Comparison of ENCODE assay signal across 7 cellular contexts in genomic region chr1:149157409-149157808, GRCh38. TPM values are rescaled to one million over a fixed set of nuclear protein-coding genes. Genes with fewer than 3 reads are reported as not detected.
A peak's percentile ranks its signal among the peaks of the same experiment; 100 is the strongest.
DNase-seq lines count a peak whose midpoint lies in the region; ATAC-seq and TF ChIP-seq lines count a peak whose summit lies in the region.
"Not testable (repeated sequence)": the region's sequence is repeated elsewhere in the genome, so short reads cannot be mapped to it uniquely, and the experiment has no call there.

No MANE protein-coding gene starts in this region.

- not testable (repeated sequence) for H3K9me3 ChIP-seq in SJCRH30 (replicated peaks); psoas muscle

- not testable (repeated sequence) for H3K4me1 ChIP-seq in SJCRH30, psoas muscle

- ATAC-seq in psoas muscle = not testable (repeated sequence)

- peaks cover 15% of the 10 kb centered on the region for H3K4me1 Mint-ChIP-seq in activated CD4-positive, alpha-beta T cell treated with anti-CD3 and anti-CD28 coated beads, Interleukin-2, amount 10 ng/mL, durations not matched to agents 7 days and 5 days
- H3K4me1 Mint-ChIP-seq in activated T-cell treated with anti-CD3 and anti-CD28 coated beads, Interleukin-2, amount 50 U/mL, for 24 hours (ENCODE audit: low read depth) = peaks cover 18% of the 10 kb centered on the region
- peaks cover 10% of the 10 kb centered on the region for H3K4me1 Mint-ChIP-seq in activated naive CD8-positive, alpha-beta T cell (ENCODE audit: low read depth)
- peaks cover 20 to 21% of the 10 kb centered on the region in 2 donors for H3K4me1 Mint-ChIP-seq in immature natural killer cell

- intact Hi-C loops in psoas muscle (cut with DNase I) = not testable (repeated sequence)

- H3K27ac ChIP-seq in SJCRH30 = peak overlapping the region; percentile 84
- peak overlapping the region; percentile 81 for H3K27ac ChIP-seq in psoas muscle

- not testable (repeated sequence) for H3K4me3 ChIP-seq in SJCRH30, psoas muscle

- H3K9me3 Mint-ChIP-seq in activated CD4-positive, alpha-beta T cell treated with anti-CD3 and anti-CD28 coated beads, Interleukin-2, amount 10 ng/mL, durations not matched to agents 7 days and 5 days; activated T-cell treated with anti-CD3 and anti-CD28 coated beads, Interleukin-2, amount 50 U/mL, for 24 hours; activated naive CD8-positive, alpha-beta T cell (ENCODE audit: low read depth); immature natural killer cell: not testable (repeated sequence)

- not testable (repeated sequence) for H3K36me3 ChIP-seq in SJCRH30; psoas muscle (ENCODE audit: insufficient read depth in 1 of 2, low read depth in 1 of 2)

- not testable (repeated sequence) for H3K36me3 Mint-ChIP-seq in activated CD4-positive, alpha-beta T cell treated with anti-CD3 and anti-CD28 coated beads, Interleukin-2, amount 10 ng/mL, durations not matched to agents 7 days and 5 days (ENCODE audit: low read depth); activated T-cell treated with anti-CD3 and anti-CD28 coated beads, Interleukin-2, amount 50 U/mL, for 24 hours (ENCODE audit: low read depth); activated naive CD8-positive, alpha-beta T cell; immature natural killer cell

- DNase-seq in DMS53 (lab: John Stamatoyannopoulos, UW) = peak; percentile 5
- DNase-seq in SJCRH30 = peak; percentile 35 to 39
- not testable (repeated sequence) for DNase-seq in activated CD4-positive, alpha-beta T cell treated with anti-CD3 and anti-CD28 coated beads, Interleukin-2, amount 10 ng/mL, durations not matched to agents 7 days and 5 days; immature natural killer cell; psoas muscle
- DNase-seq in activated T-cell treated with anti-CD3 and anti-CD28 coated beads, Interleukin-2, amount 50 U/mL, for 24 hours = peak; percentile 32

- TF ChIP-seq CTCF in psoas muscle (IDR thresholded peaks at IDR 0.05) = not testable (repeated sequence)

- peak overlapping the region; percentile 84 for H3K27ac Mint-ChIP-seq in activated CD4-positive, alpha-beta T cell treated with anti-CD3 and anti-CD28 coated beads, Interleukin-2, amount 10 ng/mL, durations not matched to agents 7 days and 5 days
- peak overlapping the region; percentile 52 for H3K27ac Mint-ChIP-seq in activated T-cell treated with anti-CD3 and anti-CD28 coated beads, Interleukin-2, amount 50 U/mL, for 24 hours
- not testable (repeated sequence) for H3K27ac Mint-ChIP-seq in activated naive CD8-positive, alpha-beta T cell
- peak overlapping the region; percentile 57 to 92 (median 87) for H3K27ac Mint-ChIP-seq in immature natural killer cell

- not testable (repeated sequence) for H3K27me3 ChIP-seq in SJCRH30; psoas muscle (ENCODE audit: insufficient read depth in 3 of 3, low read length in 2 of 3)

- 47 to 60% (median 52%) methylated on average over 6 of the region's 7 CpGs for WGBS in psoas muscle, 3 donors

- CTCF ChIA-PET in activated CD4-positive, alpha-beta T cell treated with anti-CD3 and anti-CD28 coated beads, Interleukin-2, amount 10 ng/mL, durations not matched to agents 7 days and 5 days (lab: Charles Lee) = not testable (repeated sequence)

- H3K27me3 Mint-ChIP-seq in activated CD4-positive, alpha-beta T cell treated with anti-CD3 and anti-CD28 coated beads, Interleukin-2, amount 10 ng/mL, durations not matched to agents 7 days and 5 days; activated T-cell treated with anti-CD3 and anti-CD28 coated beads, Interleukin-2, amount 50 U/mL, for 24 hours; activated naive CD8-positive, alpha-beta T cell; immature natural killer cell (ENCODE audit: low read depth in 3 of 3): not testable (repeated sequence)

- peak overlapping the region; percentile 30 for H3K4me3 Mint-ChIP-seq in activated CD4-positive, alpha-beta T cell treated with anti-CD3 and anti-CD28 coated beads, Interleukin-2, amount 10 ng/mL, durations not matched to agents 7 days and 5 days
- H3K4me3 Mint-ChIP-seq in activated T-cell treated with anti-CD3 and anti-CD28 coated beads, Interleukin-2, amount 50 U/mL, for 24 hours = peak overlapping the region; percentile 45
- H3K4me3 Mint-ChIP-seq in activated naive CD8-positive, alpha-beta T cell = peak overlapping the region; percentile 17
- H3K4me3 Mint-ChIP-seq in immature natural killer cell = peak overlapping the region; percentile 27 to 65 (median 46)

- POLR2A ChIA-PET in activated CD4-positive, alpha-beta T cell treated with anti-CD3 and anti-CD28 coated beads, Interleukin-2, amount 10 ng/mL, durations not matched to agents 7 days and 5 days (lab: Charles Lee) = not testable (repeated sequence)

RNA-seq across cellular contexts. Expression of gene NBPF9, which starts 54.1 kb away (rescaled TPM):
- 13.3 and 15.4 TPM in 2 replicates for total RNA-seq in SJCRH30 (2014; rRNA removed; shearing (Covaris generic))
- 10 to 100 TPM; 26.6 to 28.4 TPM for total RNA-seq in activated CD4-positive, alpha-beta T cell treated with anti-CD3 and anti-CD28 coated beads, Interleukin-2, amount 10 ng/mL, durations not matched to agents 7 days and 5 days
- polyA plus RNA-seq in immature natural killer cell (under 1 TPM; 0.08 to 0.61 (median 0.37) TPM), psoas muscle (1 to 10 TPM; 2.6 to 6.3 (median 3.6) TPM)
- 1 to 10 TPM; 3.9 to 6.7 (median 5.0) TPM for total RNA-seq in psoas muscle
